ENCODE assay signal across 23 cellular contexts in the genomic region with DNA sequence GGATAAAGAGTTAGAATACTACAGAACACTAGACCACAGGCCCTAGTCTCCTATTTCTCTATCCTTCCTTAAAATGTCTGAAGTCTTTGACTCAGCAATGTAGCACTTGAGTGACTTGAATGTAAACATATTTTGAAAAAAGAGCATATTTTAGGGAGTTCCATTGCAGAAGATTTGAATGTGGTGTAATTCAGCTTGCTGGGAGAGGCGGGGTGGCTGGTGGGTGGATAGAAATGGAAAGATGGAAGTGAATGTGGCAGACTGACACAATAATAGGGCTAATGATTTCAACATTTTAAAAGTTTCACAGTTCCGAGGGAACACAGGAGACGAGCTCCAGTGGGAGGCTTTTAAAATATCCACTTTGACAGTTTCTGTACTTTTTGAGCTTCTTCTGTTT.
DNase-seq lines count a peak whose midpoint lies in the region; ATAC-seq and TF ChIP-seq lines count a peak whose summit lies in the region.
"Had no signal": no experiment of that assay in that cellular context is flagged by ENCODE, and none has a peak within 500 bp of the region (broad histone marks: within the 10 kb centered on the region; RNA-seq: fewer than 3 reads in every experiment).

No MANE protein-coding gene starts in this region.

- H3F3A ChIP-seq in PC-3 (ENCODE audit: low read length, unreplicated experiment), result peaks cover 2% of the 10 kb centered on the region

- no peak for ATAC-seq in PC-3

- no peak overlapping the region for H3K4me2 ChIP-seq in PC-3 (ENCODE audit: low read length)
- H3K4me2 ChIP-seq: SK-N-SH had no signal

- peak overlapping the region; percentile 23 for H3K4me3 Mint-ChIP-seq in type B pancreatic cell
- H3K4me3 Mint-ChIP-seq: activated naive CD8-positive, alpha-beta T cell had no signal

- no TSS peak for BruUV-seq in PC-3 (replicated peaks; lab: Mats Ljungman, UMichigan)

- peak overlapping the region; percentile 4 for H3K27ac Mint-ChIP-seq in type B pancreatic cell
- H3K27ac Mint-ChIP-seq: activated naive CD8-positive, alpha-beta T cell; activated T-helper 2 cell treated with anti-CD3 and anti-CD28 coated beads, Interferon-gamma antibody, Interleukin-2, Interleukin-4, amounts not matched to agents 10 μg/mL and 5 μg/mL and 100 μg/mL, durations not matched to agents 14 hours and 24 hours and 36 hours had no signal

- H4K20me1 ChIP-seq in PC-3 (ENCODE audit: low read length), result no peaks in the 10 kb centered on the region

- in situ Hi-C loops in GM13977 (cut with MboI; ENCODE audit: low pct_unique_long_range_greater_than_20kb, low sequenced_read_pairs, unreplicated experiment), result loop anchor here (10.0 kb wide), 1 partner anchor 305 kb away; a partner anchor contains a TSS

- no peak overlapping the region for H3K4me3 ChIP-seq in PC-3 (ENCODE audit: low read length)
- H3K4me3 ChIP-seq: lung, prostate gland had no signal

- no peaks in the 10 kb centered on the region for H3K9me3 ChIP-seq in PC-3 (ENCODE audit: low read length)
- H3K9me3 ChIP-seq: prostate gland, SK-N-SH had no signal

- H2AFZ ChIP-seq in PC-3 (ENCODE audit: low read length), result no peak overlapping the region

- CTCF ChIA-PET in PC-3 (lab: Charles Lee), result interaction anchor here (0.9 kb wide), 1 partner anchor 13 kb away, joined by 4 read pairs; no protein-coding TSS in a partner anchor

- no peaks in the 10 kb centered on the region for H3K9me3 Mint-ChIP-seq in type B pancreatic cell
- H3K9me3 Mint-ChIP-seq: activated T-helper 2 cell treated with anti-CD3 and anti-CD28 coated beads, Interferon-gamma antibody, Interleukin-2, Interleukin-4, amounts not matched to agents 10 μg/mL and 5 μg/mL and 100 μg/mL, durations not matched to agents 14 hours and 24 hours and 36 hours had no signal

- H3K36me3 ChIP-seq in PC-3 (ENCODE audit: low read depth, low read length), result no peaks in the 10 kb centered on the region
- H3K36me3 ChIP-seq: prostate gland had no signal

- H3K27me3 ChIP-seq in PC-3 (ENCODE audit: low read length), result no peaks in the 10 kb centered on the region

- no peaks in the 10 kb centered on the region for H3K79me2 ChIP-seq in PC-3 (ENCODE audit: low read length)

- H3K27me3 Mint-ChIP-seq in type B pancreatic cell, result peaks cover 9% of the 10 kb centered on the region

- H3K4me1 ChIP-seq in PC-3 (ENCODE audit: insufficient read depth, low read length), result peaks cover 63% of the 10 kb centered on the region
- H3K4me1 ChIP-seq: prostate gland had no signal

- DNase-seq in NOMO-1 (lab: John Stamatoyannopoulos, UW; ENCODE audit: unreplicated experiment in 2 of 2), result peak; percentile 13 to 15
- DNase-seq in NOMO-1 treated with dmso at 0.1 percent for 144 hours (lab: John Stamatoyannopoulos, UW; ENCODE audit: unreplicated experiment), result no peak
- DNase-seq in caudate nucleus (lab: John Stamatoyannopoulos, UW), result peak in 45 of 61 donors; percentile 3 to 91 (median 28)
- peak; percentile 83 for DNase-seq in iris pigment epithelial cell (ENCODE audit: low read depth)
- DNase-seq in type B pancreatic cell (ENCODE audit: extremely low spot score, unreplicated experiment), result no peak
- DNase-seq in activated gamma-delta T cell treated with Interleukin-2 at 50 U/mL for 16 hours, result no peak
- no peak for DNase-seq in GM13977 (ENCODE audit: low spot score)
- DNase-seq in PC-3, result no peak
- DNase-seq: activated CD8-positive, alpha-beta memory T cell treated with anti-CD3 and anti-CD28 coated beads, Interleukin-2, amount 50 U/mL, for 48 hours; DMS79; effector CD4-positive, alpha-beta T cell; erythroblast; Karpas-422; NCI-H2171; NK-92 treated with Interleukin-12 subunit alpha and Interleukin-12 subunit beta, amount 100 ng/mL, for 24 hours; SK-N-SH; stimulated activated CD8-positive, alpha-beta memory T cell treated with anti-CD3 and anti-CD28 coated beads, Interleukin-4, amount 100 ng/mL, for 48 hours had no signal

- H3K9me2 ChIP-seq in PC-3 (replicated peaks; ENCODE audit: low read length), result no peaks in the 10 kb centered on the region
- H3K9me2 ChIP-seq: SK-N-SH had no signal

- H3K27ac ChIP-seq in caudate nucleus (ENCODE audit: low read depth, low read length), result no peak overlapping the region
- H3K27ac ChIP-seq in PC-3 (ENCODE audit: low read length), result no peak overlapping the region
- H3K27ac ChIP-seq: 22Rv1, prostate gland, RWPE1 had no signal

- POLR2A ChIA-PET in PC-3 (lab: Charles Lee; ENCODE audit: unreplicated experiment), result no interaction called here

- no peaks in the 10 kb centered on the region for H3K36me3 Mint-ChIP-seq in type B pancreatic cell
- H3K36me3 Mint-ChIP-seq: activated naive CD8-positive, alpha-beta T cell had no signal

- TF ChIP-seq CTCF in type B pancreatic cell (conservative IDR thresholded peaks at IDR 0.05) (no peak), GM13977 (IDR thresholded peaks at IDR 0.05; ENCODE audit: extremely low read depth, insufficient read depth, missing control alignments) (no peak), PC-3 (conservative IDR thresholded peaks at IDR 0.05; ENCODE audit: low read depth, low read length) (no peak)

- H3K9ac ChIP-seq in PC-3 (ENCODE audit: low read length), result no peak overlapping the region
- H3K9ac ChIP-seq: SK-N-SH had no signal

- peaks cover 3% of the 10 kb centered on the region for H3K4me1 Mint-ChIP-seq in type B pancreatic cell (ENCODE audit: unreplicated experiment)

- intact Hi-C loops in PC-3 (cut with micrococcal nuclease), result no loop called here

Comparison
In these comparisons a context has a peak if more than half of its experiments do, and no peak if none do; other contexts are left out.
1. DNase-seq: peak in NOMO-1 (2 of 2), caudate nucleus (45 of 61) and iris pigment epithelial cell (single experiment); none in NOMO-1 treated with dmso at 0.1 percent for 144 hours (single experiment), type B pancreatic cell (single experiment), activated gamma-delta T cell treated with Interleukin-2 at 50 U/mL for 16 hours (single experiment), GM13977 (single experiment) and PC-3 (single experiment).